ENCODE assay signal across 8 cellular contexts in the genomic region with DNA sequence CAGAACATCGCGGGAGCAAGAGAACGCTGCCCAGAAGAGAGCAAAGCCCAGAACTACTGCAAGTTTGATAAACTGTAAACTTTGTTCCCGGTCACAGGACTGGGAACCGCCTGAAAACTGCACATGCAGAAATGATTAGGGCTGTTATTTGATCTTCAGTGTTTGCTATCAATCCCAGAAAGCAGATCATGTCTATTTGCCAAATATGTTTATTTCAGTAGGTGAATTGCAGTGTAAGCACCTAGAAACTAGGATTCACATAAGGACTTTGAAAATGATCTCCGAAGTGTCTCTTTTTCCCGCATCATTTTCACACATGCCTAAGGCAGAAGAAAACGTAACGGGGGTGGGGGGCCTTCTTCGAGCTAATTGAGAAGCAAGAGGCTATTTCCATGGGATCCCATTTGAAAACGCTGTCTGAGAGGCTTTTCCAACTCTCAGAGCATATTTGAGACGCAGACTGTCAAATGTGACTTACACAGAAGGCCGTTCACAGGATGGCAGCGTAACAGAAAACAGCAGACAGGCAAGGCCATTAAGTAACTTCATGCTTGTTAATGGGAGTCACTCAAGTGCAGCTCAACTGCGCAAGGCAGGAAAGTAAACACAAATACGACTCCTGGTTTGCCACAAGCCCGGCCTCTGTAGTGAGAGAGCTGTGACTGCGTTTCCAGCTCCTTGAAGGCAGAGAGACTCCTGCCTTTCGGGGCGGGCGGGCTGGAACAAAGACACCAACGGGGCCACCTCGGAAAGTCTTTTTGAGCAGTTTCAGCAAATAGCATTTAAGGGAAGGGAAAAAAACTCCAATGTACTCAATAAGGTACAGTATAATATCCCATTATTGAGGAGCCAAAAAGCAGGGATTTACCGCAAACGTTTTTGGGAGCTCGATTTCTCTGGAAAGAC.
DNase-seq lines count a peak whose midpoint lies in the region; ATAC-seq lines count a peak whose summit lies in the region.

No MANE protein-coding gene starts in this region.

- H3K27ac ChIP-seq in iPS-18a (ENCODE audit: low read length) (peak overlapping the region; percentile 55), skin epidermis (peak overlapping the region; percentile 49 to 91 (median 85))

- DNase-seq in DMS114 treated with DMSO at 0.1 percent for 48 hours (lab: John Stamatoyannopoulos, UW; ENCODE audit: unreplicated experiment) (peak; percentile 92), NCI-H1105 treated with DMSO at 0.1 percent for 48 hours (lab: John Stamatoyannopoulos, UW) (peak; percentile 92), adipocyte (ENCODE audit: low read depth) (peak; percentile 77), NOMO-1 treated with DMSO at 0.1 percent for 48 hours (lab: John Stamatoyannopoulos, UW; ENCODE audit: unreplicated experiment) (no peak)

- H3K9me3 ChIP-seq in adipocyte (ENCODE audit: control insufficient read depth, low read length), result no peaks in the 10 kb centered on the region
- H3K9me3 ChIP-seq in iPS-18a (ENCODE audit: control insufficient read depth, low read depth, low read length), result no peaks in the 10 kb centered on the region

- ATAC-seq in HG02981 (IDR thresholded peaks at IDR 0.05; ENCODE audit: unreplicated experiment) (no peak), HG03280 (IDR thresholded peaks at IDR 0.05; ENCODE audit: unreplicated experiment) (no peak)

- peak overlapping the region; percentile 51 for H3K4me3 ChIP-seq in adipocyte (ENCODE audit: low read length)
- peak overlapping the region; percentile 12 for H3K4me3 ChIP-seq in iPS-18a (ENCODE audit: low read length)
- H3K4me3 ChIP-seq in skin epidermis, result peak overlapping the region in 2 of 7 experiments; percentile 11 to 15

- H3K27me3 ChIP-seq in adipocyte (replicated peaks; ENCODE audit: control insufficient read depth, insufficient read depth, low read length) (no peaks in the 10 kb centered on the region), iPS-18a (ENCODE audit: control insufficient read depth, insufficient read depth, low read length) (no peaks in the 10 kb centered on the region)

- H3K9ac ChIP-seq in adipocyte (ENCODE audit: low read length) (peak overlapping the region; percentile 83), iPS-18a (ENCODE audit: low read length) (peak overlapping the region; percentile 38)

- H3K36me3 ChIP-seq in adipocyte (ENCODE audit: control insufficient read depth, insufficient read depth, low read length, severe bottlenecking) (no peaks in the 10 kb centered on the region), iPS-18a (ENCODE audit: control insufficient read depth, low read depth, low read length) (no peaks in the 10 kb centered on the region)

- peaks cover 49% of the 10 kb centered on the region for H3K4me1 ChIP-seq in adipocyte (ENCODE audit: control insufficient read depth, insufficient read depth, low read length)
- peaks cover 69% of the 10 kb centered on the region for H3K4me1 ChIP-seq in iPS-18a (ENCODE audit: control insufficient read depth, low read depth, low read length)
